Comparison of ENCODE assay signal across 15 cellular contexts in the genomic region with DNA sequence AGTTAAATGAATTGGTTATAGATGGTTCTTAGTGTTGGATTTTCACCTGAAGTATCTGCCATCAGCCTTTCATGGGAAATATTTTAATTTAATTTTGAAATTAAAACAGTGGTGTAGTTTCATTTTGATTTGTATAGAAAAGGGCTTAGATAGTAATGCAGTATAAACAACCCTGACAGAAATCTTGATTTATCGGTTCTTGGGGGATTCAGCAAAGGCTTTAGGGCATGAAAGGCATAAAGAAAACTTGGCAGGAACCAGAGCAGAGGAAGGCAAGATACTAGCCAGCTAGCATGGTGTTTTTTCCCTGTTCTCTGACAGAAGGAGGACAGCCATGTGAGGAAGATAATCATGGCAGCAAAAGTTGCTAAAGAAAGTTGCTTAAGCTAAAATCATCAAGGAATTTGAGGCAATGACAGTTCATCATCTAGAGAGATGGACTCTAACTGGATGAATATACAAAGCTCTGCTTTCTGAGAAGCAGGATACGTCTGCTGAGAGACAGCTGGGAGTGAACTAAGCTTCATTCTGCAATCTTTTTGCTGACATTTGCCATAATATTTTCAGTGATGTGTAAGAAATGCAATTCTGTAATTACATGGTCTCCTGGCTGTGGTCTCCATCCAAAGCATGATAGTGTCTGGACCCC.
"Had no signal": no experiment of that assay in that cellular context is flagged by ENCODE, and none has a peak within 500 bp of the region (broad histone marks: within the 10 kb centered on the region; RNA-seq: fewer than 3 reads in every experiment).

No MANE protein-coding gene starts in this region.

- H3K4me3 ChIP-seq: dorsolateral prefrontal cortex, neural progenitor cell, skin epidermis, thyroid gland, uterus had no signal

- H3K27ac Mint-ChIP-seq: activated CD4-positive, alpha-beta memory T cell treated with anti-CD3 and anti-CD28 coated beads for 36 hours; activated naive CD8-positive, alpha-beta T cell; neural progenitor cell had no signal

- H2AFZ ChIP-seq: neural progenitor cell, parathyroid adenoma had no signal

- H3K27ac ChIP-seq: dorsolateral prefrontal cortex, foreskin keratinocyte, neural progenitor cell, parathyroid adenoma, skin epidermis, thyroid gland, uterus had no signal

- DNase-seq: activated CD4-positive, alpha-beta memory T cell treated with anti-CD3 and anti-CD28 coated beads for 36 hours; activated gamma-delta T cell; activated T-cell treated with anti-CD3 and anti-CD28 coated beads, Interleukin-2, amount 50 U/mL, for 4 hours; anterior cingulate cortex; dorsolateral prefrontal cortex; foreskin keratinocyte; kidney; retina; thyroid gland; uterus had no signal

- H3K27me3 ChIP-seq: dorsolateral prefrontal cortex, neural progenitor cell, thyroid gland, uterus had no signal

- H3K4me1 ChIP-seq: foreskin keratinocyte, parathyroid adenoma, thyroid gland, uterus had no signal

- H3K36me3 Mint-ChIP-seq: activated CD4-positive, alpha-beta memory T cell treated with anti-CD3 and anti-CD28 coated beads for 36 hours; neural progenitor cell had no signal

- H3K9me3 ChIP-seq: thyroid gland, uterus had no signal

- H3K36me3 ChIP-seq: neural progenitor cell, thyroid gland, uterus had no signal

- H3K4me3 Mint-ChIP-seq: activated CD4-positive, alpha-beta memory T cell treated with anti-CD3 and anti-CD28 coated beads for 36 hours; activated naive CD8-positive, alpha-beta T cell; neural progenitor cell had no signal

- H3K79me2 ChIP-seq: parathyroid adenoma had no signal

- ATAC-seq: esophagus mucosa, foreskin keratinocyte had no signal

- H3K9me3 Mint-ChIP-seq: activated CD4-positive, alpha-beta memory T cell treated with anti-CD3 and anti-CD28 coated beads for 36 hours; activated T-cell treated with anti-CD3 and anti-CD28 coated beads, Interleukin-2, amount 50 U/mL, for 4 hours had no signal
